ENCODE assay signal across 18 cellular contexts in genomic region chr2:239033801-239034560, GRCh38.
"Had no signal": no experiment of that assay in that cellular context is flagged by ENCODE, and none has a peak within 500 bp of the region (broad histone marks: within the 10 kb centered on the region; RNA-seq: fewer than 3 reads in every experiment).

No MANE protein-coding gene starts in this region.

- H3K36me3 ChIP-seq: breast epithelium, esophagus muscularis mucosa, heart right ventricle, left ventricle myocardium inferior, neutrophil, tibial nerve had no signal

- H3K27me3 ChIP-seq: breast epithelium, esophagus muscularis mucosa, tibial nerve had no signal

- H3K4me1 ChIP-seq: breast epithelium had no signal

- DNase-seq: activated CD4-positive, alpha-beta T cell treated with anti-CD3 and anti-CD28 coated beads for 36 hours; activated CD4-positive, CD25-positive, alpha-beta regulatory T cell; activated CD8-positive, alpha-beta memory T cell treated with anti-CD3 and anti-CD28 coated beads, Interleukin-2, amount 10 ng/mL, durations not matched to agents 7 days and 5 days; activated CD8-positive, alpha-beta T cell treated with anti-CD3 and anti-CD28 coated beads, Interleukin-2, amount 10 ng/mL, durations not matched to agents 7 days and 5 days; activated naive CD4-positive, alpha-beta T cell treated with anti-CD3 and anti-CD28 coated beads, Interleukin-2, amount 50 U/mL, for 16 hours; activated T-cell treated with anti-CD3 and anti-CD28 coated beads, Interleukin-2, amount 50 U/mL, for 72 hours; endodermal cell; foreskin melanocyte; heart right ventricle; kidney glomerular epithelial cell; left ventricle myocardium inferior; mesendoderm; stimulated activated naive CD4-positive, alpha-beta T cell had no signal

- ATAC-seq: activated CD4-positive, alpha-beta T cell treated with anti-CD3 and anti-CD28 coated beads for 36 hours; activated CD8-positive, alpha-beta memory T cell treated with anti-CD3 and anti-CD28 coated beads, Interleukin-2, amount 10 ng/mL, durations not matched to agents 7 days and 5 days; activated CD8-positive, alpha-beta T cell treated with anti-CD3 and anti-CD28 coated beads, Interleukin-2, amount 10 ng/mL, durations not matched to agents 7 days and 5 days had no signal

- H3K9me3 ChIP-seq: breast epithelium, esophagus muscularis mucosa, heart right ventricle, left ventricle myocardium inferior, neutrophil, tibial nerve had no signal

- H3K27ac ChIP-seq: breast epithelium, esophagus muscularis mucosa, heart right ventricle, left ventricle myocardium inferior, neutrophil, tibial nerve had no signal

- H3K4me3 ChIP-seq: breast epithelium, esophagus muscularis mucosa, heart right ventricle, left ventricle myocardium inferior, lung, tibial nerve had no signal
